In genomic region chr2:58070765-58071164, GRCh38 we compare ENCODE assay signal across 23 cellular contexts.
"Had no signal": no experiment of that assay in that cellular context is flagged by ENCODE, and none has a peak within 500 bp of the region (broad histone marks: within the 10 kb centered on the region; RNA-seq: fewer than 3 reads in every experiment).

No MANE protein-coding gene starts in this region.

- DNase-seq: IMR-90; Karpas-422; KG1; MM.1S; NCI-H1092 treated with DMSO at 0.1 percent for 48 hours; NCI-H1436; NCI-H187; NCI-H2029; NCI-H2081 treated with DMSO at 0.1 percent for 48 hours; NCI-H2171; NCI-H226; NCI-H446; NCI-H510A; NCI-H524 treated with DMSO at 0.1 percent for 48 hours; NCI-H69; NCI-H774; NK-92 treated with Interleukin-12 subunit alpha and Interleukin-12 subunit beta, amount 100 ng/mL, for 24 hours; PC-3; SHP77; SK-N-SH; SW 1271; T-cell had no signal

- ATAC-seq: Panc1, PC-3, T-cell had no signal

- H3K4me3 Mint-ChIP-seq: T-cell had no signal

- H3K27me3 Mint-ChIP-seq: T-cell had no signal
